1 cellular context compared by ENCODE assay signal in genomic region chr1:231528175-231529029, GRCh38.
A peak's percentile ranks its signal among the peaks of the same experiment; 100 is the strongest.
TF ChIP-seq lines count a peak whose summit lies in the region.

TSNAX (plus strand) TSS chr1:231528669; CDS start chr1:231528811, 142 bp downstream.

TF ChIP-seq in H1, 55 proteins besides CTCF, POLR2A, EP300 and RAD21 (continued from another document):
- TF ChIP-seq JUN (IDR thresholded peaks at IDR 0.05; ENCODE audit: low read depth, low read length), result no peak
- no peak for TF ChIP-seq TCF12 (IDR thresholded peaks at IDR 0.05; ENCODE audit: low read depth, low read length)
- peak; percentile 75 for TF ChIP-seq MAX (IDR thresholded peaks at IDR 0.05)
- no peak for TF ChIP-seq SP2 (IDR thresholded peaks at IDR 0.05; ENCODE audit: low read length)
- peak; percentile 73 to 90; a peak in 1 of 4 replicates for TF ChIP-seq SIN3A (conservative IDR thresholded peaks at IDR 0.05 in 1 of 2, IDR thresholded peaks at IDR 0.05 in 1 of 2; ENCODE audit: low read depth in 1 of 2, low read length in 2 of 2)
- peak; percentile 91 for TF ChIP-seq E2F6 (IDR thresholded peaks at IDR 0.05)
- peak; percentile 75 for TF ChIP-seq SIX5 (IDR thresholded peaks at IDR 0.05; ENCODE audit: low read depth, low read length)
- TF ChIP-seq TAF7 (optimal IDR thresholded peaks at IDR 0.05; ENCODE audit: borderline replicate concordance, low read depth, low read length), result peak; percentile 50
- no peak for TF ChIP-seq SIRT6 (IDR thresholded peaks at IDR 0.05; ENCODE audit: low read length)
- peak; percentile 52; the same call in 1 of the 2 replicates for TF ChIP-seq KDM5A (IDR thresholded peaks at IDR 0.05; ENCODE audit: low read length)
- no peak for TF ChIP-seq CHD1 (IDR thresholded peaks at IDR 0.05; ENCODE audit: low read depth, low read length)
- TF ChIP-seq TEAD4 (IDR thresholded peaks at IDR 0.05; ENCODE audit: low read depth, low read length), result no peak
- TF ChIP-seq TAF1 (IDR thresholded peaks at IDR 0.05; ENCODE audit: low read depth, low read length), result peak; percentile 85
- TF ChIP-seq TBP (IDR thresholded peaks at IDR 0.05; ENCODE audit: low read depth, low read length), result peak; percentile 85
- TF ChIP-seq POU5F1 (IDR thresholded peaks at IDR 0.05; ENCODE audit: low read depth, low read length), result no peak
- no peak for TF ChIP-seq BACH1 (IDR thresholded peaks at IDR 0.05; ENCODE audit: low read length)
- TF ChIP-seq RFX5 (IDR thresholded peaks at IDR 0.05; ENCODE audit: borderline replicate concordance, low read depth, low read length), result no peak
- TF ChIP-seq ASH2L (IDR thresholded peaks at IDR 0.05; ENCODE audit: low read length), result peak; percentile 33
